ENCODE assay signal across 19 cellular contexts in genomic region chr11:120192831-120193625, GRCh38. TPM values are rescaled to one million over a fixed set of nuclear protein-coding genes. Genes with fewer than 3 reads are reported as not detected.
DNase-seq lines count a peak whose midpoint lies in the region; ATAC-seq, FAIRE-seq and TF ChIP-seq lines count a peak whose summit lies in the region.
"Had no signal": no experiment of that assay in that cellular context is flagged by ENCODE, and none has a peak within 500 bp of the region (broad histone marks: within the 10 kb centered on the region; RNA-seq: fewer than 3 reads in every experiment).

No MANE protein-coding gene starts in this region.

- peak overlapping the region; percentile 49 for H2AK5ac ChIP-seq in neuronal stem cell (ENCODE audit: low read depth, low read length)

- POLR2A ChIA-PET in K562 (lab: Yijun Ruan, JAX): interaction anchor here (1.4 to 1.6 kb wide), 2 partner anchors 10 to 19 kb away, joined by 3 to 8 read pairs; no protein-coding TSS in a partner anchor

- H4K8ac ChIP-seq in neuronal stem cell (ENCODE audit: low read depth, low read length): no peak overlapping the region

- no peak for TF ChIP-seq CTCF in K562 (IDR thresholded peaks at IDR 0.05 in 2 of 3, conservative IDR thresholded peaks at IDR 0.05 in 1 of 3; ENCODE audit: insufficient read depth in 2 of 3, low read depth in 1 of 3, low read length in 3 of 3)
- no peak for TF ChIP-seq CTCF in thyroid gland (IDR thresholded peaks at IDR 0.05)
- TF ChIP-seq CTCF in smooth muscle cell (IDR thresholded peaks at IDR 0.05; ENCODE audit: borderline replicate concordance, insufficient read depth, poor library complexity, severe bottlenecking): no peak

- no peak for TF ChIP-seq RAD21 in K562 (CRISPR knock-in tag; conservative IDR thresholded peaks at IDR 0.05 in 1 of 2, IDR thresholded peaks at IDR 0.05 in 1 of 2)

- H3K9ac ChIP-seq in K562 (ENCODE audit: insufficient read depth in 1 of 2, low read depth in 2 of 2, low read length in 2 of 2) (peak overlapping the region in 1 of 2 experiments; percentile 52; a peak in 2 of 4 replicates), neuronal stem cell (ENCODE audit: low read depth, low read length, poor library complexity) (no peak overlapping the region), smooth muscle cell (ENCODE audit: low read depth) (no peak overlapping the region)
- H3K9ac ChIP-seq: KMS-11 had no signal

- no peak overlapping the region for H3K14ac ChIP-seq in neuronal stem cell (ENCODE audit: low read length)

- H2BK5ac ChIP-seq in neuronal stem cell (ENCODE audit: low read length): peak overlapping the region; percentile 14

- no peak overlapping the region for H2BK120ac ChIP-seq in neuronal stem cell (ENCODE audit: low read depth, low read length)

- H3K9me3 ChIP-seq in K562 (replicated peaks; ENCODE audit: control insufficient read depth, insufficient read depth, low read depth, low read length): no peaks in the 10 kb centered on the region
- peaks cover 0 to 7% of the 10 kb centered on the region in 2 donors for H3K9me3 ChIP-seq in neuronal stem cell (replicated peaks in 1 of 2; ENCODE audit: control insufficient read depth in 2 of 2, insufficient read depth in 1 of 2, low read depth in 1 of 2, low read length in 2 of 2)
- no peaks in the 10 kb centered on the region for H3K9me3 ChIP-seq in thyroid gland
- H3K9me3 ChIP-seq in smooth muscle cell (replicated peaks; ENCODE audit: low read depth): no peaks in the 10 kb centered on the region
- H3K9me3 ChIP-seq: SJCRH30 had no signal

- H3K23ac ChIP-seq in neuronal stem cell (ENCODE audit: low read depth, low read length, poor library complexity): peak overlapping the region; percentile 35

- CTCF ChIA-PET in K562 (lab: Yijun Ruan, JAX; ENCODE audit: low intra/inter-chr PET ratio): no interaction called here

- no peak for TF ChIP-seq EP300 in K562 (IDR thresholded peaks at IDR 0.05; ENCODE audit: low read length)

- H3K27me3 ChIP-seq in K562 (ENCODE audit: control insufficient read depth in 2 of 2, insufficient read depth in 2 of 2, low read length in 2 of 2) (peaks cover 26 to 82% of the 10 kb centered on the region in 2 experiments), neuronal stem cell (ENCODE audit: control insufficient read depth in 3 of 3, insufficient read depth in 3 of 3, low read depth in 1 of 3, low read length in 3 of 3) (peaks cover 0 to 9% (median 7%) of the 10 kb centered on the region in 3 experiments), thyroid gland (no peaks in the 10 kb centered on the region), smooth muscle cell (ENCODE audit: low read depth) (no peaks in the 10 kb centered on the region)
- H3K27me3 ChIP-seq: SJCRH30 had no signal

- intact Hi-C loops in K562 (cut with micrococcal nuclease) (no loop called here), thyroid gland (cut with DNase I) (no loop called here)

- no peak overlapping the region for H2BK12ac ChIP-seq in neuronal stem cell (ENCODE audit: low read length)

- H3K79me2 ChIP-seq in K562 (ENCODE audit: control insufficient read depth, insufficient read depth, low read length) (no peaks in the 10 kb centered on the region), smooth muscle cell (ENCODE audit: low read depth) (no peaks in the 10 kb centered on the region)

- WGBS in K562 (ENCODE audit: insufficient coverage, low coverage, missing lambda C conversion rate): 14% methylated on average over 15 of the region's 15 CpGs
- WGBS in neuronal stem cell (ENCODE audit: extremely low coverage in 2 of 2, insufficient read length in 2 of 2, insufficient replicate concordance in 1 of 2), 2 donors: no CpG with 5 or more reads among the region's 15 CpGs
- 30 to 58% methylated on average over 2 to 12 of the region's 15 CpGs for WGBS in thyroid gland, 2 donors
- 97% methylated on average over 15 of the region's 15 CpGs for WGBS in smooth muscle cell (ENCODE audit: low lambda C conversion rate)

- H3K4me3 ChIP-seq in K562 (no peak overlapping the region), neuronal stem cell (ENCODE audit: low read length in 2 of 2) (no peak overlapping the region), thyroid gland (replicated peaks in 1 of 3) (no peak overlapping the region), smooth muscle cell (no peak overlapping the region)
- H3K4me3 ChIP-seq: SJCRH30 had no signal

- no peak overlapping the region for H2AFZ ChIP-seq in K562 (ENCODE audit: low read depth, low read length)
- H2AFZ ChIP-seq in neuronal stem cell (ENCODE audit: low read length): no peak overlapping the region
- no peak overlapping the region for H2AFZ ChIP-seq in smooth muscle cell (ENCODE audit: low read depth)

- H3K4me1 ChIP-seq in K562 (replicated peaks in 1 of 2; ENCODE audit: control insufficient read depth in 2 of 2, insufficient read depth in 2 of 2, low read length in 2 of 2) (peaks cover 6% of the 10 kb centered on the region in 2 experiments; a peak in 2 of 5 replicates), neuronal stem cell (ENCODE audit: control insufficient read depth in 2 of 2, insufficient read depth in 1 of 2, low read depth in 1 of 2, low read length in 2 of 2) (peaks cover 15 to 17% of the 10 kb centered on the region in 2 donors), thyroid gland (peaks cover 15% of the 10 kb centered on the region in 2 donors), smooth muscle cell (ENCODE audit: low read depth) (peaks cover 24% of the 10 kb centered on the region)

- DNase-seq in K562 (ENCODE audit: extremely low read depth in 1 of 4, low spot score in 3 of 4) (peak in 1 of 4 experiments; percentile 28), left lobe of liver (ENCODE audit: low spot score) (peak; percentile 96), neuronal stem cell (ENCODE audit: low spot score) (no peak), thyroid gland (peak; percentile 52 to 75), GDM1 (lab: John Stamatoyannopoulos, UW) (no peak), smooth muscle cell (lab: John Stamatoyannopoulos, UW; ENCODE audit: unreplicated experiment) (no peak), HT-29 (ENCODE audit: low spot score) (no peak)
- DNase-seq: ACHN; C1 segment of cervical spinal cord; CD8-positive, alpha-beta memory T cell; H9; MV-4-11; NCI-H1694 treated with DMSO at 0.1 percent for 48 hours; NCI-H748 treated with DMSO at 0.1 percent for 48 hours; PC-3; SJCRH30 had no signal

- H3K4me2 ChIP-seq in K562 (ENCODE audit: insufficient read depth, low read length) (no peak overlapping the region), neuronal stem cell (ENCODE audit: insufficient read depth, low read length, poor library complexity, severe bottlenecking) (no peak overlapping the region), smooth muscle cell (no peak overlapping the region)
- H3K4me2 ChIP-seq: KMS-11 had no signal

- H3F3A ChIP-seq in smooth muscle cell (ENCODE audit: low read depth): no peaks in the 10 kb centered on the region

- peaks cover 7% of the 10 kb centered on the region; the same call in 1 of the 2 replicates for H4K20me1 ChIP-seq in K562 (replicated peaks; ENCODE audit: control insufficient read depth, insufficient read depth, low read length)
- H4K20me1 ChIP-seq in smooth muscle cell (ENCODE audit: low read depth): no peaks in the 10 kb centered on the region

- ATAC-seq in K562 (peak; percentile 16; the same call in 1 of the 3 replicates), left lobe of liver (peak; percentile 91)
- ATAC-seq: PC-3 had no signal

- H3K79me1 ChIP-seq in neuronal stem cell (ENCODE audit: low read depth, low read length): no peaks in the 10 kb centered on the region

- no peak for FAIRE-seq in K562 (lab: Jason Lieb, UNC)
- FAIRE-seq: D721Med had no signal

- H3K27ac ChIP-seq in K562 (ENCODE audit: extremely low read depth, low read depth, low read length): no peak overlapping the region
- no peak overlapping the region for H3K27ac ChIP-seq in neuronal stem cell (replicated peaks; ENCODE audit: low read length)
- peak overlapping the region; percentile 19 to 84 (median 37) for H3K27ac ChIP-seq in thyroid gland
- no peak overlapping the region for H3K27ac ChIP-seq in smooth muscle cell (ENCODE audit: low read depth)
- H3K27ac ChIP-seq: KMS-11, SJCRH30 had no signal

- no peak overlapping the region for H3K4ac ChIP-seq in neuronal stem cell (ENCODE audit: low read length)

- BruUV-seq in K562 (replicated peaks; lab: Mats Ljungman, UMichigan): no TSS peak

- peak overlapping the region; percentile 32 for H3K18ac ChIP-seq in neuronal stem cell (ENCODE audit: low read length)

- no peaks in the 10 kb centered on the region for H3K36me3 ChIP-seq in K562 (ENCODE audit: control insufficient read depth, insufficient read depth, low read length)
- no peaks in the 10 kb centered on the region for H3K36me3 ChIP-seq in neuronal stem cell (replicated peaks in 1 of 2; ENCODE audit: control insufficient read depth in 2 of 2, insufficient read depth in 2 of 2, low read length in 2 of 2)
- H3K36me3 ChIP-seq in thyroid gland: no peaks in the 10 kb centered on the region
- H3K36me3 ChIP-seq in smooth muscle cell (ENCODE audit: low read depth): no peaks in the 10 kb centered on the region
- H3K36me3 ChIP-seq: SJCRH30 had no signal

- no peaks in the 10 kb centered on the region for H3K9me1 ChIP-seq in K562 (ENCODE audit: control insufficient read depth, insufficient read depth, low read length)

- TF ChIP-seq POLR2A in K562 (conservative IDR thresholded peaks at IDR 0.05) (no peak), thyroid gland (IDR thresholded peaks at IDR 0.05) (no peak)

- no peak overlapping the region for H4K91ac ChIP-seq in neuronal stem cell (ENCODE audit: low read depth, low read length, poor library complexity)

- H2BK15ac ChIP-seq in neuronal stem cell (ENCODE audit: low read length): peak overlapping the region; percentile 28

- in situ Hi-C loops in K562 (cut with MboI): no loop called here

RNA-seq across cellular contexts. Expression of gene OAF, which starts 17.8 kb away (rescaled TPM):
- 6.8 and 14.7 TPM in 2 replicates for total RNA-seq in K562 (2011; cell fraction: chromatin; rRNA removed; ENCODE audit: low replicate concordance)
- total RNA-seq in K562 (2011; cell fraction: nucleolus; rRNA removed): 12.0 and 19.3 TPM in 2 replicates
- total RNA-seq in K562 (2011; cell fraction: nucleoplasm; rRNA removed): 12.0 and 15.3 TPM in 2 replicates
- total RNA-seq in K562 (2014; rRNA removed) (13.8 and 19.8 TPM in 2 replicates), K562 (2014; rRNA removed; fragmentation: Illumina TruSeq; extraction: Trizol) (4.1 and 6.3 TPM in 2 replicates), K562 (2015; rRNA removed; fragmentation: Illumina TruSeq; extraction: Trizol) (7.5 and 8.3 TPM in 2 replicates), K562 (2021) (20.8 and 21.6 TPM in 2 replicates), left lobe of liver (345 TPM), thyroid gland (10 to 100 TPM; 31.7 to 77.1 (median 36.2) TPM), smooth muscle cell (41.6 and 42.9 TPM in 2 replicates)
- polyA plus RNA-seq in K562 (2011; rRNA removed) (5.7 and 9.5 TPM in 2 replicates), K562 (2014; fragmentation: Illumina TruSeq; extraction: Trizol) (11.7 and 12.0 TPM in 2 replicates), K562 (2014; fragmentation: Nextera tagmentation; extraction: Ambion mirVana) (1 to 10 TPM; 1.1 to 1.4 TPM), K562 (2014; rRNA removed) (14.5 and 17.3 TPM in 2 replicates), smooth muscle cell (69.8 and 112 TPM in 2 replicates)
- polyA plus RNA-seq in K562 (2011; cell fraction: cytosol; rRNA removed): 11.5 and 20.7 TPM in 2 replicates
- polyA plus RNA-seq in K562 (2011; cell fraction: nucleus; rRNA removed): 5.5 and 8.3 TPM in 2 replicates
- 8.4 and 16.9 TPM in 2 replicates for polyA plus RNA-seq in K562 (2012)
- polyA minus RNA-seq in K562 (2011; rRNA and poly(A)+ RNA removed): 2.8 and 3.0 TPM in 2 replicates
- 6.1 and 8.7 TPM in 2 replicates for polyA minus RNA-seq in K562 (2011; cell fraction: cytosol; rRNA and poly(A)+ RNA removed)
- 3.4 and 4.4 TPM in 2 replicates for polyA minus RNA-seq in K562 (2011; cell fraction: nucleus; rRNA and poly(A)+ RNA removed)
- 2.1 TPM for polyA plus RNA-seq in neuronal stem cell (2013, experiment 1 of 2)
- 2.0 TPM for polyA plus RNA-seq in neuronal stem cell (2013, experiment 2 of 2)
- total RNA-seq in HT-29 (2014; rRNA removed; shearing (Covaris generic)): 68.5 and 87.3 TPM in 2 replicates

RNA-seq across cellular contexts. Expression of gene POU2F3, which starts 46.9 kb away (rescaled TPM):
- total RNA-seq in K562 (2011; cell fraction: chromatin; rRNA removed; ENCODE audit: low replicate concordance): not detected in 2 replicates
- not detected in 2 replicates for total RNA-seq in K562 (2011; cell fraction: nucleolus; rRNA removed)
- not detected in 2 replicates for total RNA-seq in K562 (2011; cell fraction: nucleoplasm; rRNA removed)
- total RNA-seq in K562 (2014; rRNA removed) (not detected in 2 replicates), K562 (2014; rRNA removed; fragmentation: Illumina TruSeq; extraction: Trizol) (not detected in 2 replicates), K562 (2015; rRNA removed; fragmentation: Illumina TruSeq; extraction: Trizol) (not detected in 2 replicates), K562 (2021) (not detected in 2 replicates), left lobe of liver (not detected), thyroid gland (1 to 10 TPM; 1.2 to 2.3 (median 1.8) TPM), smooth muscle cell (2.8 TPM in 1 of 2 replicates, not detected in the other)
- polyA plus RNA-seq in K562 (2011; rRNA removed) (not detected in 2 replicates), K562 (2014; fragmentation: Illumina TruSeq; extraction: Trizol) (not detected in 2 replicates), K562 (2014; fragmentation: Nextera tagmentation; extraction: Ambion mirVana) (not detected), K562 (2014; rRNA removed) (not detected in 2 replicates), smooth muscle cell (0.34 TPM in 1 of 2 replicates, not detected in the other)
- polyA plus RNA-seq in K562 (2011; cell fraction: cytosol; rRNA removed): not detected in 2 replicates
- not detected in 2 replicates for polyA plus RNA-seq in K562 (2011; cell fraction: nucleus; rRNA removed)
- polyA plus RNA-seq in K562 (2012): not detected in 2 replicates
- not detected in 2 replicates for polyA minus RNA-seq in K562 (2011; rRNA and poly(A)+ RNA removed)
- polyA minus RNA-seq in K562 (2011; cell fraction: cytosol; rRNA and poly(A)+ RNA removed): not detected in 2 replicates
- not detected in 2 replicates for polyA minus RNA-seq in K562 (2011; cell fraction: nucleus; rRNA and poly(A)+ RNA removed)
- 0.03 TPM for polyA plus RNA-seq in neuronal stem cell (2013, experiment 1 of 2)
- 0.03 TPM for polyA plus RNA-seq in neuronal stem cell (2013, experiment 2 of 2)
- total RNA-seq in HT-29 (2014; rRNA removed; shearing (Covaris generic)): 0.28 and 0.86 TPM in 2 replicates
- total RNA-seq: CD8-positive, alpha-beta memory T cell; NCI-H460; SJCRH30 had no signal
- polyA plus RNA-seq: CD8-positive, alpha-beta memory T cell had no signal

RNA-seq across cellular contexts. Expression of gene TRIM29, which starts 55.1 kb away (rescaled TPM):
- 0.21 TPM in 1 of 2 replicates, not detected in the other for total RNA-seq in K562 (2011; cell fraction: chromatin; rRNA removed; ENCODE audit: low replicate concordance)
- total RNA-seq in K562 (2011; cell fraction: nucleolus; rRNA removed): not detected in 2 replicates
- total RNA-seq in K562 (2011; cell fraction: nucleoplasm; rRNA removed): 0.76 TPM in 1 of 2 replicates, not detected in the other
- 0.16 TPM in 1 of 2 replicates, not detected in the other for total RNA-seq in K562 (2014; rRNA removed)
- total RNA-seq in K562 (2014; rRNA removed; fragmentation: Illumina TruSeq; extraction: Trizol): 0.15 and 0.41 TPM in 2 replicates
- 0.19 TPM in 1 of 2 replicates, not detected in the other for total RNA-seq in K562 (2015; rRNA removed; fragmentation: Illumina TruSeq; extraction: Trizol)
- total RNA-seq in K562 (2021): 0.31 and 1.4 TPM in 2 replicates
- polyA plus RNA-seq in K562 (2011; rRNA removed): 0.19 and 0.65 TPM in 2 replicates
- polyA plus RNA-seq in K562 (2011; cell fraction: cytosol; rRNA removed): 0.28 and 0.75 TPM in 2 replicates
- 0.34 TPM in 1 of 2 replicates, not detected in the other for polyA plus RNA-seq in K562 (2011; cell fraction: nucleus; rRNA removed)
- 0.39 and 0.87 TPM in 2 replicates for polyA plus RNA-seq in K562 (2012)
- 0.74 and 0.75 TPM in 2 replicates for polyA plus RNA-seq in K562 (2014; fragmentation: Illumina TruSeq; extraction: Trizol)
- polyA plus RNA-seq in K562 (2014; fragmentation: Nextera tagmentation; extraction: Ambion mirVana): under 1 TPM; 0.41 to 0.42 TPM
- polyA plus RNA-seq in K562 (2014; rRNA removed): 0.08 and 0.93 TPM in 2 replicates
- 0.36 and 0.63 TPM in 2 replicates for polyA minus RNA-seq in K562 (2011; rRNA and poly(A)+ RNA removed)
- 0.95 and 2.9 TPM in 2 replicates for polyA minus RNA-seq in K562 (2011; cell fraction: cytosol; rRNA and poly(A)+ RNA removed)
- 0.22 and 0.27 TPM in 2 replicates for polyA minus RNA-seq in K562 (2011; cell fraction: nucleus; rRNA and poly(A)+ RNA removed)
- 2.3 TPM for total RNA-seq in left lobe of liver
- polyA plus RNA-seq in neuronal stem cell (2013, experiment 1 of 2): 0.03 TPM
- not detected for polyA plus RNA-seq in neuronal stem cell (2013, experiment 2 of 2)
- 1 to 10 TPM in 3 of 4 donors, not detected in 1; 1.4 to 3.7 (median 1.6) TPM for total RNA-seq in thyroid gland
- total RNA-seq in smooth muscle cell: 37.1 and 40.5 TPM in 2 replicates
- 20.6 and 76.5 TPM in 2 replicates for polyA plus RNA-seq in smooth muscle cell
- total RNA-seq in HT-29 (2014; rRNA removed; shearing (Covaris generic)): 172 and 226 TPM in 2 replicates
- total RNA-seq: CD8-positive, alpha-beta memory T cell; H9; NCI-H460; SJCRH30 had no signal
- polyA plus RNA-seq: CD8-positive, alpha-beta memory T cell had no signal

Comparison
In these comparisons a context has a peak if more than half of its experiments do, and no peak if none do; other contexts are left out.
1. DNase-seq: peak in left lobe of liver (single experiment) and thyroid gland (2 of 2); none in neuronal stem cell (single experiment), GDM1 (single experiment), smooth muscle cell (single experiment) and HT-29 (single experiment).
2. H3K27ac ChIP-seq: peak in thyroid gland (3 of 3); none in K562 (single experiment), neuronal stem cell (single experiment) and smooth muscle cell (single experiment).